Comparison of ENCODE assay signal across 25 cellular contexts in genomic region chr3:49626796-49627195, GRCh38.
"Had no signal": no experiment of that assay in that cellular context is flagged by ENCODE, and none has a peak within 500 bp of the region (broad histone marks: within the 10 kb centered on the region; RNA-seq: fewer than 3 reads in every experiment).

No MANE protein-coding gene starts in this region.

- H3K36me3 Mint-ChIP-seq: stimulated activated effector memory CD8-positive, alpha-beta T cell treated with anti-CD3 and anti-CD28 coated beads, Interleukin-12 subunit alpha, Interleukin-12 subunit beta, amount 100 ng/mL, for 72 hours had no signal

- H3K27ac ChIP-seq: left lung, lower lobe of right lung, pancreas, prostate gland, spleen, testis, thyroid gland, transverse colon, upper lobe of left lung, vagina had no signal

- H3K27me3 ChIP-seq: left lung, pancreas, spleen, testis, thyroid gland, transverse colon, upper lobe of left lung, vagina had no signal

- H3K4me1 Mint-ChIP-seq: nephron, neural crest cell had no signal

- H3K4me3 ChIP-seq: left lung, lower lobe of right lung, pancreas, prostate gland, spleen, testis, thyroid gland, transverse colon, upper lobe of left lung, vagina had no signal

- H3K27ac Mint-ChIP-seq: naive thymus-derived CD8-positive, alpha-beta T cell; stimulated activated effector memory CD8-positive, alpha-beta T cell treated with anti-CD3 and anti-CD28 coated beads, Interleukin-12 subunit alpha, Interleukin-12 subunit beta, amount 100 ng/mL, for 72 hours; stimulated activated naive CD8-positive, alpha-beta T cell treated with anti-CD3 and anti-CD28 coated beads, Interleukin-15, Interleukin-2, amounts not matched to agents 100 ng/mL and 50 ng/mL, for 24 hours had no signal

- DNase-seq: kidney glomerular epithelial cell; left colon; left lung; lower lobe of right lung; mammary epithelial cell; mesenchymal stem cell; naive thymus-derived CD8-positive, alpha-beta T cell; pancreas; retina; right cardiac atrium; small intestine; spleen; stimulated activated CD4-positive, alpha-beta T cell treated with anti-CD3 and anti-CD28 coated beads, Interleukin-4, amount 100 ng/mL, for 24 hours; stimulated activated naive CD4-positive, alpha-beta T cell; testis; thyroid gland; transverse colon; upper lobe of left lung had no signal

- H3K4me3 Mint-ChIP-seq: naive thymus-derived CD8-positive, alpha-beta T cell; nephron; neural crest cell; stimulated activated effector memory CD8-positive, alpha-beta T cell treated with anti-CD3 and anti-CD28 coated beads, Interleukin-12 subunit alpha, Interleukin-12 subunit beta, amount 100 ng/mL, for 72 hours; stimulated activated naive CD8-positive, alpha-beta T cell treated with anti-CD3 and anti-CD28 coated beads, Interleukin-15, Interleukin-2, amounts not matched to agents 100 ng/mL and 50 ng/mL, for 24 hours had no signal

- ATAC-seq: left colon; left lung; lower lobe of right lung; naive thymus-derived CD8-positive, alpha-beta T cell; right cardiac atrium; sciatic nerve had no signal

- H3K9me3 ChIP-seq: left lung, lower lobe of right lung, pancreas, prostate gland, testis, thyroid gland, transverse colon, upper lobe of left lung, vagina had no signal
